Comparison of ENCODE assay signal across 8 cellular contexts in genomic region chr6:30678964-30679726, GRCh38. TPM values are rescaled to one million over a fixed set of nuclear protein-coding genes. Genes with fewer than 3 reads are reported as not detected.
DNase-seq lines count a peak whose midpoint lies in the region; ATAC-seq and TF ChIP-seq lines count a peak whose summit lies in the region.

No MANE protein-coding gene starts in this region.

- H3K4me3 ChIP-seq in CD8-positive, alpha-beta memory T cell (ENCODE audit: low read length), result peak overlapping the region; percentile 92
- H3K4me3 ChIP-seq in HEK293 (ENCODE audit: low read depth, low read length), result no peak overlapping the region

- POLR2A ChIA-PET in CD8-positive, alpha-beta memory T cell (lab: Charles Lee), result interaction anchor here (0.6 to 8.1 kb wide), 9 partner anchors 9 to 137 kb away, joined by 3 to 142 read pairs (median 6); partner anchors contain the start of genes MDC1 and TUBB
- POLR2A ChIA-PET in HEK293 (lab: Yijun Ruan, JAX), result interaction anchor here (0.7 to 7.6 kb wide), 18 partner anchors 8 to 235 kb away, joined by 3 to 120 read pairs (median 4); partner anchors contain the start of genes DDR1, MDC1, TUBB and VARS2

- peaks cover 38% of the 10 kb centered on the region for H3K4me1 ChIP-seq in CD8-positive, alpha-beta memory T cell (ENCODE audit: insufficient read depth, low read length)
- H3K4me1 ChIP-seq in HEK293 (ENCODE audit: control insufficient read depth, insufficient read depth, low read length), result peaks cover 19% of the 10 kb centered on the region

- H3K4me3 Mint-ChIP-seq in CD8-positive, alpha-beta memory T cell, result peak overlapping the region; percentile 95 to 100 (median 99)
- peak overlapping the region; percentile 99 for H3K4me3 Mint-ChIP-seq in chondrocyte (ENCODE audit: unreplicated experiment)

- H3K27ac Mint-ChIP-seq in CD8-positive, alpha-beta memory T cell, result peak overlapping the region; percentile 80 to 100 (median 99)
- H3K27ac Mint-ChIP-seq in chondrocyte (ENCODE audit: unreplicated experiment), result peak overlapping the region; percentile 71

- peaks cover 16 to 75% (median 22%) of the 10 kb centered on the region in 3 donors for H3K36me3 Mint-ChIP-seq in CD8-positive, alpha-beta memory T cell
- H3K36me3 Mint-ChIP-seq in chondrocyte (ENCODE audit: low read depth), result peaks cover 31% of the 10 kb centered on the region

- TF ChIP-seq CTCF in HEK293 (tag by site-specific recombination; IDR thresholded peaks at IDR 0.05) (peak; percentile 90), chondrocyte (IDR thresholded peaks at IDR 0.05) (peak; percentile 93)

- ATAC-seq in HG03460 (IDR thresholded peaks at IDR 0.05; ENCODE audit: unreplicated experiment), result no peak

- peaks cover 30% of the 10 kb centered on the region for H3K36me3 ChIP-seq in CD8-positive, alpha-beta memory T cell (ENCODE audit: insufficient read depth, low read length)
- H3K36me3 ChIP-seq in HEK293 (ENCODE audit: control insufficient read depth in 2 of 2, insufficient read depth in 1 of 2, low read length in 2 of 2), result peaks cover 19 to 34% of the 10 kb centered on the region in 2 experiments; a peak in 2 of 3 replicates

- CTCF ChIA-PET in CD8-positive, alpha-beta memory T cell (lab: Charles Lee), result interaction anchor here (0.5 to 17.6 kb wide), 56 partner anchors 9 to 400 kb away, joined by 3 to 697 read pairs (median 4); partner anchors contain the start of genes IER3, MDC1, MRPS18B and NRM
- CTCF ChIA-PET in HEK293 (lab: Yijun Ruan, JAX), result interaction anchor here (0.5 to 19.6 kb wide), 54 partner anchors 8 to 894 kb away, joined by 3 to 692 read pairs (median 4); partner anchors contain the start of genes FLOT1, MDC1, MRPS18B and NRM

- no peaks in the 10 kb centered on the region for H3K27me3 Mint-ChIP-seq in CD8-positive, alpha-beta memory T cell
- no peaks in the 10 kb centered on the region for H3K27me3 Mint-ChIP-seq in chondrocyte (ENCODE audit: low read depth)

- peak overlapping the region; percentile 53 for H3K27ac ChIP-seq in CD8-positive, alpha-beta memory T cell (ENCODE audit: low read depth, low read length)
- H3K27ac ChIP-seq in HEK293 (ENCODE audit: extremely low read depth, low read depth, low read length), result no peak overlapping the region

- H3K9me3 Mint-ChIP-seq in CD8-positive, alpha-beta memory T cell, result no peaks in the 10 kb centered on the region
- no peaks in the 10 kb centered on the region for H3K9me3 Mint-ChIP-seq in chondrocyte (ENCODE audit: low read depth)

- DNase-seq in CD8-positive, alpha-beta memory T cell, result peak; percentile 86 to 93 (median 90)
- DNase-seq in NCI-H2196 treated with DMSO at 0.1 percent for 48 hours (lab: John Stamatoyannopoulos, UW; ENCODE audit: unreplicated experiment) (peak; percentile 47), chondrocyte (ENCODE audit: low spot score) (no peak), left kidney (ENCODE audit: low read depth, low spot score) (peak; percentile 90)
- DNase-seq in activated CD4-positive, alpha-beta T cell treated with anti-CD3 and anti-CD28 coated beads for 4 hours, result peak; percentile 88 to 93
- peak; percentile 89 for DNase-seq in stimulated activated CD4-positive, alpha-beta T cell treated with anti-CD3 and anti-CD28 coated beads, Interleukin-1b, Interleukin-23, amount 100 ng/mL, for 48 hours

- peaks cover 42 to 51% (median 44%) of the 10 kb centered on the region in 3 donors for H3K4me1 Mint-ChIP-seq in CD8-positive, alpha-beta memory T cell
- H3K4me1 Mint-ChIP-seq in chondrocyte (ENCODE audit: low read depth), result peaks cover 53% of the 10 kb centered on the region

- H3K9me3 ChIP-seq in CD8-positive, alpha-beta memory T cell (ENCODE audit: low read length), result no peaks in the 10 kb centered on the region
- H3K9me3 ChIP-seq in HEK293 (ENCODE audit: control insufficient read depth, insufficient read depth, low read depth, low read length), result no peaks in the 10 kb centered on the region

- no peaks in the 10 kb centered on the region for H3K27me3 ChIP-seq in CD8-positive, alpha-beta memory T cell (ENCODE audit: insufficient read depth, low read length, poor library complexity, severe bottlenecking)

TF ChIP-seq in HEK293, 187 proteins besides CTCF, POLR2A, EP300 and RAD21 (continues in another document):
- TF ChIP-seq BCL6B (tag by site-specific recombination; IDR thresholded peaks at IDR 0.05) (no peak), ZNF239 (tag by site-specific recombination; IDR thresholded peaks at IDR 0.05) (no peak), ZNF658 (tag by site-specific recombination; IDR thresholded peaks at IDR 0.05) (no peak), ZNF624 (tag by site-specific recombination; IDR thresholded peaks at IDR 0.05) (no peak), ZNF660 (tag by site-specific recombination; IDR thresholded peaks at IDR 0.05) (no peak; the same call in 1 of the 2 replicates), ZNF18 (tag by site-specific recombination; IDR thresholded peaks at IDR 0.05) (no peak), ZNF580 (tag by site-specific recombination; IDR thresholded peaks at IDR 0.05) (0 out of 2 replicates have a peak, but pooled peaks have one; percentile 33), ZNF114 (tag by site-specific recombination; IDR thresholded peaks at IDR 0.05) (no peak), ZNF692 (tag by site-specific recombination; IDR thresholded peaks at IDR 0.05) (0 out of 2 replicates have a peak, but pooled peaks have one; percentile 47), KLF10 (tag by site-specific recombination; IDR thresholded peaks at IDR 0.05) (0 out of 2 replicates have a peak, but pooled peaks have one; percentile 23), ZNF214 (tag by site-specific recombination; IDR thresholded peaks at IDR 0.05; ENCODE audit: borderline replicate concordance) (no peak), ZNF266 (tag by site-specific recombination; IDR thresholded peaks at IDR 0.05; ENCODE audit: low read depth) (no peak), ZNF626 (tag by site-specific recombination; IDR thresholded peaks at IDR 0.05) (no peak), MEIS1 (CRISPR knock-in tag; IDR thresholded peaks at IDR 0.05; ENCODE audit: borderline replicate concordance) (no peak), ZNF777 (tag by site-specific recombination; IDR thresholded peaks at IDR 0.05; ENCODE audit: borderline replicate concordance) (0 out of 2 replicates have a peak, but pooled peaks have one; percentile 36), ZNF426 (tag by site-specific recombination; IDR thresholded peaks at IDR 0.05) (no peak), ZNF423 (tag by site-specific recombination; IDR thresholded peaks at IDR 0.05) (no peak)

RNA-seq across cellular contexts. Expression of gene DHX16, which starts 6.3 kb away (rescaled TPM):
- 10 to 100 TPM; 47.5 to 49.1 TPM for total RNA-seq in CD8-positive, alpha-beta memory T cell
- 31.0 TPM for polyA plus RNA-seq in CD8-positive, alpha-beta memory T cell
- 20.4 to 29.6 TPM (median 22.6 TPM) in 3 replicates for total RNA-seq in chondrocyte

RNA-seq across cellular contexts. Expression of gene PPP1R18, which starts 7.3 kb away (rescaled TPM):
- total RNA-seq in CD8-positive, alpha-beta memory T cell, result 100 to 1,000 TPM; 149 to 153 TPM
- polyA plus RNA-seq in CD8-positive, alpha-beta memory T cell, result 166 TPM
- total RNA-seq in chondrocyte, result 99.9 to 171 TPM (median 165 TPM) in 3 replicates

RNA-seq across cellular contexts. Expression of gene NRM, which starts 11.6 kb away (rescaled TPM):
- 10 to 100 TPM; 28.1 to 29.2 TPM for total RNA-seq in CD8-positive, alpha-beta memory T cell
- polyA plus RNA-seq in CD8-positive, alpha-beta memory T cell, result 11.7 TPM
- 18.6 to 26.3 TPM (median 20.0 TPM) in 3 replicates for total RNA-seq in chondrocyte

RNA-seq across cellular contexts. Expression of gene C6orf136, which starts 32.2 kb away (rescaled TPM):
- total RNA-seq in CD8-positive, alpha-beta memory T cell, result 10 to 100 TPM; 35.9 to 42.2 TPM
- polyA plus RNA-seq in CD8-positive, alpha-beta memory T cell, result 11.8 TPM
- 11.5 to 18.3 TPM (median 13.4 TPM) in 3 replicates for total RNA-seq in chondrocyte

RNA-seq across cellular contexts. Expression of gene MDC1, which starts 37.9 kb away (rescaled TPM):
- 10 to 100 TPM; 59.4 to 71.1 TPM for total RNA-seq in CD8-positive, alpha-beta memory T cell
- 6.4 TPM for polyA plus RNA-seq in CD8-positive, alpha-beta memory T cell
- total RNA-seq in chondrocyte, result 25.5 to 33.5 TPM (median 33.1 TPM) in 3 replicates
